In genomic region chr13:84413016-84413415, GRCh38 we compare ENCODE assay signal across 24 cellular contexts.
"Had no signal": no experiment of that assay in that cellular context is flagged by ENCODE, and none has a peak within 500 bp of the region (broad histone marks: within the 10 kb centered on the region; RNA-seq: fewer than 3 reads in every experiment).

No MANE protein-coding gene starts in this region.

- H3K4me1 ChIP-seq: lower lobe of right lung, psoas muscle, sigmoid colon, spleen, testis, tibial artery had no signal

- ATAC-seq: left ventricle myocardium superior; lower lobe of right lung; naive thymus-derived CD8-positive, alpha-beta T cell; psoas muscle; right cardiac atrium; stimulated activated memory B cell treated with anti-CD40 and anti-IgM and Interleukin-4, amounts not matched to agents 10 μg/mL and 1 μg/mL and 100 μg/mL, for 72 hours; stimulated activated naive CD8-positive, alpha-beta T cell treated with anti-CD3 and anti-CD28 coated beads, Interleukin-15, Interleukin-2, amounts not matched to agents 100 U/mL and 50 U/mL, for 24 hours had no signal

- DNase-seq: dermis blood vessel endothelial cell; effector memory CD4-positive, alpha-beta T cell; esophagus squamous epithelium; hypothalamus; left ventricle myocardium superior; lower lobe of right lung; naive thymus-derived CD8-positive, alpha-beta T cell; nephron progenitor cell; nucleus accumbens; ovary; posterior cingulate gyrus; psoas muscle; right cardiac atrium; sigmoid colon; spleen; stimulated activated CD4-positive, alpha-beta T cell treated with anti-CD3 and anti-CD28 coated beads, Interleukin-4, amount 100 ng/mL, for 4 hours; stimulated activated naive CD8-positive, alpha-beta T cell treated with anti-CD3 and anti-CD28 coated beads, Interleukin-15, Interleukin-2, amounts not matched to agents 100 U/mL and 50 U/mL, for 24 hours; substantia nigra; testis; tibial artery had no signal

- H3K27me3 ChIP-seq: esophagus squamous epithelium, ovary, sigmoid colon, spleen, testis, tibial artery had no signal

- H3K36me3 Mint-ChIP-seq: naive thymus-derived CD8-positive, alpha-beta T cell; stimulated activated memory B cell treated with anti-CD40 and anti-IgM and Interleukin-4, amounts not matched to agents 10 μg/mL and 1 μg/mL and 100 μg/mL, for 72 hours; type B pancreatic cell had no signal

- H3K27ac Mint-ChIP-seq: naive thymus-derived CD8-positive, alpha-beta T cell; nephron progenitor cell; stimulated activated memory B cell treated with anti-CD40 and anti-IgM and Interleukin-4, amounts not matched to agents 10 μg/mL and 1 μg/mL and 100 μg/mL, for 72 hours; type B pancreatic cell had no signal

- H3K9me3 Mint-ChIP-seq: nephron progenitor cell, type B pancreatic cell had no signal

- H3K36me3 ChIP-seq: esophagus squamous epithelium, lower lobe of right lung, ovary, sigmoid colon, spleen, tibial artery had no signal

- H3K4me3 ChIP-seq: coronary artery, esophagus squamous epithelium, lower lobe of right lung, ovary, psoas muscle, sigmoid colon, skin epidermis, spleen, testis, tibial artery had no signal

- H3K4me1 Mint-ChIP-seq: naive thymus-derived CD8-positive, alpha-beta T cell; nephron progenitor cell; stimulated activated memory B cell treated with anti-CD40 and anti-IgM and Interleukin-4, amounts not matched to agents 10 μg/mL and 1 μg/mL and 100 μg/mL, for 72 hours had no signal

- H3K4me3 Mint-ChIP-seq: naive thymus-derived CD8-positive, alpha-beta T cell; nephron progenitor cell; stimulated activated memory B cell treated with anti-CD40 and anti-IgM and Interleukin-4, amounts not matched to agents 10 μg/mL and 1 μg/mL and 100 μg/mL, for 72 hours; type B pancreatic cell had no signal

- H3K27me3 Mint-ChIP-seq: stimulated activated memory B cell treated with anti-CD40 and anti-IgM and Interleukin-4, amounts not matched to agents 10 μg/mL and 1 μg/mL and 100 μg/mL, for 72 hours; type B pancreatic cell had no signal

- H3K27ac ChIP-seq: coronary artery, esophagus squamous epithelium, lower lobe of right lung, ovary, psoas muscle, sigmoid colon, skin epidermis, spleen, testis, tibial artery had no signal

- H3K9me3 ChIP-seq: esophagus squamous epithelium, lower lobe of right lung, ovary, psoas muscle, sigmoid colon, testis, tibial artery had no signal
